21 cellular contexts compared by ENCODE assay signal in the genomic region with DNA sequence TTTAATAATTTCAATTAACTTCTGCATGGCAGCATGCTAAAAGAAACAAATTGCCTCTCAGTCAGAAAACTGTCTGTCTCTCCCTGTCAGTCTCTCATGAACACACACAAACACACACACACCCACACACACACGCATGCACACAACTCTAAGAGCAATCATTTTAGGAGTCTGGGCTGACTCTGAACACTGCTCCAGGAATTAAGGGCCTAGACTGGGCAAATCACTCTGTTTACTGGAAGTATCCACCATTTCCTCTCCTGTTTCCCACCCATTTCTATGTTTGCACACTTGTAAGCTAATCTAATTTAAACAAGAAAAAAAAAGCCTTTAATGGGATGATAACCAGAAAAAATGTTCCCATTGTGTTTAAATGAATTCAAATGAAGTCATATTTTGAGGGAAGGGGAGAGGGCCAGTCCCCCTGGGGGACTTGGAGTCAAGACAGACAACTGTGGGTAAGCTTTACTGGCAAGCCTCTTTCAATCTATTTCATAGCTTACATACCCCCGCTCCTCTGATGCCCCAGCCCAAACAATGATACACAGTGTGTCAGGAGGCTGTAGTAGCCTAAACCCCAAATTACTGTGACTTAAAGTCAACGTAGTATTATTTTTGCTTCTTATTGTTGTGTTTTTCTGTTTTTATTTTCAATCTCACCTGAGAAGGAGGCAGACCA.
DNase-seq lines count a peak whose midpoint lies in the region; ATAC-seq and TF ChIP-seq lines count a peak whose summit lies in the region.
"Had no signal": no experiment of that assay in that cellular context is flagged by ENCODE, and none has a peak within 500 bp of the region (broad histone marks: within the 10 kb centered on the region; RNA-seq: fewer than 3 reads in every experiment).

No MANE protein-coding gene starts in this region.

- no peaks in the 10 kb centered on the region for H3K36me3 Mint-ChIP-seq in nephron progenitor cell (ENCODE audit: low read depth)

- H3K27me3 ChIP-seq in mammary epithelial cell (ENCODE audit: insufficient read depth, low read length) = no peaks in the 10 kb centered on the region
- H3K27me3 ChIP-seq in breast epithelium = no peaks in the 10 kb centered on the region
- H3K27me3 ChIP-seq in upper lobe of right lung = no peaks in the 10 kb centered on the region
- H3K27me3 ChIP-seq in smooth muscle cell (ENCODE audit: low read depth) = no peaks in the 10 kb centered on the region
- H3K27me3 ChIP-seq: BE2C had no signal

- TF ChIP-seq POLR2A in breast epithelium (IDR thresholded peaks at IDR 0.05) = no peak

- no peak for DNase-seq in mammary epithelial cell
- no peak for DNase-seq in breast epithelium (ENCODE audit: low spot score in 2 of 2)
- peak; percentile 28 for DNase-seq in RPMI7951 (ENCODE audit: low read depth)
- no peak for DNase-seq in nephron progenitor cell
- no peak for DNase-seq in upper lobe of right lung
- no peak for DNase-seq in medulla oblongata (ENCODE audit: extremely low spot score)
- no peak for DNase-seq in smooth muscle cell (lab: John Stamatoyannopoulos, UW; ENCODE audit: unreplicated experiment)
- no peak for DNase-seq in posterior vena cava (ENCODE audit: low spot score)
- DNase-seq: BE2C, DMS79 treated with DMSO at 0.1 percent for 48 hours, KBM-7, MM.1S, NCI-H1048, NCI-H1436 treated with DMSO at 0.1 percent for 48 hours, NCI-H2081 treated with DMSO at 0.1 percent for 48 hours, NCI-H510A, NCI-H82, OCI-M1, RPMI8226, SHP77 had no signal

- dilution Hi-C loops in mammary epithelial cell (cut with HindIII; ENCODE audit: low sequenced_read_pairs) = no loop called here

- ATAC-seq in upper lobe of right lung = peak; percentile 53

- H3K4me1 ChIP-seq in mammary epithelial cell (ENCODE audit: insufficient read depth, low read length) (no peaks in the 10 kb centered on the region), breast epithelium (no peaks in the 10 kb centered on the region), upper lobe of right lung (no peaks in the 10 kb centered on the region), smooth muscle cell (ENCODE audit: low read depth) (peaks cover 5% of the 10 kb centered on the region)
- H3K4me1 ChIP-seq: HAP-1 had no signal

- H3K79me2 ChIP-seq in mammary epithelial cell (ENCODE audit: insufficient read depth, low read length) = no peaks in the 10 kb centered on the region
- H3K79me2 ChIP-seq in smooth muscle cell (ENCODE audit: low read depth) = no peaks in the 10 kb centered on the region

- peak overlapping the region; percentile 7 for H3K27ac Mint-ChIP-seq in nephron progenitor cell

- H3K4me3 ChIP-seq in mammary epithelial cell (replicated peaks in 1 of 3; ENCODE audit: insufficient read depth in 1 of 3, low read depth in 2 of 3, low read length in 3 of 3) (no peak overlapping the region), breast epithelium (no peak overlapping the region), upper lobe of right lung (no peak overlapping the region), smooth muscle cell (no peak overlapping the region)
- H3K4me3 ChIP-seq: HAP-1 had no signal

- H3K9me3 ChIP-seq in mammary epithelial cell (replicated peaks; ENCODE audit: insufficient read depth, low read length) (no peaks in the 10 kb centered on the region), breast epithelium (no peaks in the 10 kb centered on the region), upper lobe of right lung (no peaks in the 10 kb centered on the region), smooth muscle cell (replicated peaks; ENCODE audit: low read depth) (no peaks in the 10 kb centered on the region)
- H3K9me3 ChIP-seq: BE2C, HAP-1 had no signal

- H3K4me1 Mint-ChIP-seq in nephron progenitor cell = peaks cover 12% of the 10 kb centered on the region

- 98% methylated on average over 3 of the region's 3 CpGs for WGBS in mammary epithelial cell (ENCODE audit: low coverage, missing lambda C conversion rate)
- WGBS in smooth muscle cell (ENCODE audit: low lambda C conversion rate) = 65% methylated on average over 3 of the region's 3 CpGs

- H4K20me1 ChIP-seq in mammary epithelial cell (ENCODE audit: insufficient read depth, low read length) = no peaks in the 10 kb centered on the region
- no peaks in the 10 kb centered on the region for H4K20me1 ChIP-seq in smooth muscle cell (ENCODE audit: low read depth)

- H3K36me3 ChIP-seq in mammary epithelial cell (ENCODE audit: insufficient read depth, low read length) (no peaks in the 10 kb centered on the region), breast epithelium (no peaks in the 10 kb centered on the region), upper lobe of right lung (no peaks in the 10 kb centered on the region), smooth muscle cell (ENCODE audit: low read depth) (no peaks in the 10 kb centered on the region)
- H3K36me3 ChIP-seq: BE2C, HAP-1 had no signal

- CTCF ChIA-PET in mammary epithelial cell (lab: Charles Lee; ENCODE audit: low non-redundant PET) = no interaction called here

- no TSS peak for BruUV-seq in mammary epithelial cell (replicated peaks; lab: Mats Ljungman, UMichigan)

- H3K4me2 ChIP-seq in mammary epithelial cell (ENCODE audit: insufficient read depth, low read depth, low read length) = no peak overlapping the region
- no peak overlapping the region for H3K4me2 ChIP-seq in smooth muscle cell

- H3K27ac ChIP-seq in mammary epithelial cell (ENCODE audit: insufficient read depth, low read depth, low read length) (no peak overlapping the region), breast epithelium (no peak overlapping the region), upper lobe of right lung (no peak overlapping the region), smooth muscle cell (ENCODE audit: low read depth) (no peak overlapping the region)

- TF ChIP-seq CTCF in mammary epithelial cell (conservative IDR thresholded peaks at IDR 0.05 in 1 of 2, IDR thresholded peaks at IDR 0.05 in 1 of 2; ENCODE audit: extremely low read depth in 1 of 2, insufficient read depth in 1 of 2, low read depth in 1 of 2, low read length in 2 of 2) (no peak), breast epithelium (IDR thresholded peaks at IDR 0.05) (no peak), nephron progenitor cell (IDR thresholded peaks at IDR 0.05) (no peak), upper lobe of right lung (IDR thresholded peaks at IDR 0.05) (no peak), smooth muscle cell (IDR thresholded peaks at IDR 0.05; ENCODE audit: borderline replicate concordance, insufficient read depth, poor library complexity, severe bottlenecking) (no peak)

- H3K9ac ChIP-seq in mammary epithelial cell (ENCODE audit: insufficient read depth, low read length) (peak overlapping the region; percentile 1), smooth muscle cell (ENCODE audit: low read depth) (no peak overlapping the region)

- no peaks in the 10 kb centered on the region for H3K27me3 Mint-ChIP-seq in nephron progenitor cell (ENCODE audit: low read depth, poor library complexity)

- H3K4me3 Mint-ChIP-seq in nephron progenitor cell = no peak overlapping the region

- H2AFZ ChIP-seq in mammary epithelial cell (ENCODE audit: low read depth, low read length) (no peak overlapping the region), smooth muscle cell (ENCODE audit: low read depth) (no peak overlapping the region)

- H3K9me3 Mint-ChIP-seq in nephron progenitor cell = no peaks in the 10 kb centered on the region

- no peaks in the 10 kb centered on the region for H3F3A ChIP-seq in smooth muscle cell (ENCODE audit: low read depth)

- in situ Hi-C loops in mammary epithelial cell (cut with MboI; ENCODE audit: low sequenced_read_pairs in 2 of 2) = no loop called here

- intact Hi-C loops in mammary epithelial cell (cut with micrococcal nuclease) (no loop called here), breast epithelium (cut with DNase I; ENCODE audit: low total_unique reads) (no loop called here), upper lobe of right lung (cut with DNase I) (no loop called here), posterior vena cava (cut with DNase I) (no loop called here)
